ENCODE assay signal across 22 cellular contexts in genomic region chr10:109972372-109973001, GRCh38. TPM values are rescaled to one million over a fixed set of nuclear protein-coding genes. Genes with fewer than 3 reads are reported as not detected.
DNase-seq lines count a peak whose midpoint lies in the region; ATAC-seq and TF ChIP-seq lines count a peak whose summit lies in the region.
"Had no signal": no experiment of that assay in that cellular context is flagged by ENCODE, and none has a peak within 500 bp of the region (broad histone marks: within the 10 kb centered on the region; RNA-seq: fewer than 3 reads in every experiment).

No MANE protein-coding gene starts in this region.

- WGBS in SK-N-SH (ENCODE audit: low lambda C conversion rate) = 92% methylated on average over 2 of the region's 2 CpGs
- WGBS in body of pancreas, 2 donors = 81 to 88% methylated on average over 2 of the region's 2 CpGs
- WGBS in stomach, 5 donors = 77 to 88% (median 84%) methylated on average over 2 of the region's 2 CpGs

- CTCF ChIA-PET in SK-N-SH (lab: Yijun Ruan, JAX) = interaction anchor here (0.6 to 2.3 kb wide), 2 partner anchors 16 to 62 kb away, joined by 4 to 8 read pairs; no protein-coding TSS in a partner anchor

- no peak for TF ChIP-seq POLR2A in body of pancreas (IDR thresholded peaks at IDR 0.05)
- no peak for TF ChIP-seq POLR2A in stomach (IDR thresholded peaks at IDR 0.05)

- H3K27me3 ChIP-seq in SK-N-SH (ENCODE audit: insufficient read depth) (no peaks in the 10 kb centered on the region), body of pancreas (no peaks in the 10 kb centered on the region), stomach (no peaks in the 10 kb centered on the region)

- TF ChIP-seq RAD21 in SK-N-SH (IDR thresholded peaks at IDR 0.05; ENCODE audit: low read length) = no peak

- no peaks in the 10 kb centered on the region for H3K79me2 ChIP-seq in SK-N-SH (ENCODE audit: insufficient read depth)

- POLR2A ChIA-PET in SK-N-SH (lab: Yijun Ruan, JAX) = no interaction called here

- DNase-seq in SK-N-SH (no peak), NCI-H446 (lab: John Stamatoyannopoulos, UW) (peak; percentile 35 to 68), mucosa of gallbladder (ENCODE audit: low spot score) (peak; percentile 31), body of pancreas (no peak), stomach (no peak), NCI-H524 treated with DMSO at 0.1 percent for 48 hours (lab: John Stamatoyannopoulos, UW) (no peak)
- DNase-seq: AML-193; C1 segment of cervical spinal cord; CD4-positive, alpha-beta memory T cell; COR-L47; DND-41; GOT3; HFFc6; NCI-H1092 treated with DMSO at 0.1 percent for 48 hours; NCI-H1436; NCI-H187; NCI-H2081 treated with DMSO at 0.1 percent for 48 hours; NCI-H526 treated with DMSO at 0.1 percent for 48 hours; PC-9 had no signal

- H3K36me3 ChIP-seq in SK-N-SH (replicated peaks in 1 of 2; ENCODE audit: control insufficient read depth in 1 of 2, insufficient read depth in 2 of 2, low read length in 1 of 2) = no peaks in the 10 kb centered on the region
- no peaks in the 10 kb centered on the region for H3K36me3 ChIP-seq in body of pancreas (replicated peaks in 1 of 2; ENCODE audit: insufficient read depth in 1 of 2, low read depth in 2 of 2)
- H3K36me3 ChIP-seq in stomach = no peaks in the 10 kb centered on the region
- H3K36me3 ChIP-seq: HAP-1 had no signal

- H3K9ac ChIP-seq in SK-N-SH = no peak overlapping the region

- H3K9me2 ChIP-seq in SK-N-SH = no peaks in the 10 kb centered on the region

- intact Hi-C loops in body of pancreas (cut with DNase I) (loop anchor here (10.0 kb wide), 1 partner anchor 68 kb away; no protein-coding TSS in a partner anchor), stomach (cut with DNase I; ENCODE audit: low total_unique reads) (no loop called here)

- no peak overlapping the region for H3K4me2 ChIP-seq in SK-N-SH
- H3K4me2 ChIP-seq: PC-9 had no signal

- H3F3A ChIP-seq in SK-N-SH (replicated peaks; ENCODE audit: insufficient read depth) = peaks cover 22% of the 10 kb centered on the region

- H4K20me1 ChIP-seq in SK-N-SH (ENCODE audit: insufficient read depth) = no peaks in the 10 kb centered on the region

- H3K4me3 ChIP-seq in SK-N-SH (ENCODE audit: low read depth in 2 of 2, low read length in 1 of 2) (no peak overlapping the region), body of pancreas (no peak overlapping the region), stomach (no peak overlapping the region)
- H3K4me3 ChIP-seq: HAP-1, PC-9 had no signal

- H3K4me1 ChIP-seq in SK-N-SH (ENCODE audit: control insufficient read depth in 1 of 2, insufficient read depth in 2 of 2, low read depth in 1 of 2, low read length in 1 of 2) (peaks cover 18 to 70% of the 10 kb centered on the region in 2 experiments), body of pancreas (peaks cover 80% of the 10 kb centered on the region), stomach (peaks cover 6 to 75% (median 51%) of the 10 kb centered on the region in 4 donors)
- H3K4me1 ChIP-seq: HAP-1 had no signal

- TF ChIP-seq EP300 in SK-N-SH (IDR thresholded peaks at IDR 0.05; ENCODE audit: borderline replicate concordance in 1 of 2, low read depth in 1 of 2, low read length in 1 of 2) = no peak
- TF ChIP-seq EP300 in stomach (IDR thresholded peaks at IDR 0.05) = no peak

- ATAC-seq in SK-N-SH treated with all-trans-retinoic acid at 6 μM for 48 hours (no peak), body of pancreas (no peak)
- ATAC-seq: Right ventricle myocardium inferior had no signal

- H3K27ac ChIP-seq in SK-N-SH (ENCODE audit: low read depth in 2 of 2, low read length in 1 of 2) (peak overlapping the region in 1 of 2 experiments; percentile 81; a peak in 2 of 4 replicates), body of pancreas (no peak overlapping the region), stomach (no peak overlapping the region)
- H3K27ac ChIP-seq: PC-9 had no signal

- TF ChIP-seq CTCF in SK-N-SH (IDR thresholded peaks at IDR 0.05) = no peak
- TF ChIP-seq CTCF in body of pancreas (IDR thresholded peaks at IDR 0.05) = no peak
- no peak for TF ChIP-seq CTCF in stomach (IDR thresholded peaks at IDR 0.05)

- H3K9me3 ChIP-seq in SK-N-SH = no peaks in the 10 kb centered on the region
- no peaks in the 10 kb centered on the region for H3K9me3 ChIP-seq in body of pancreas
- no peaks in the 10 kb centered on the region for H3K9me3 ChIP-seq in stomach
- H3K9me3 ChIP-seq: HAP-1 had no signal

- H2AFZ ChIP-seq in SK-N-SH (ENCODE audit: low read depth) = no peak overlapping the region
- H2AFZ ChIP-seq: PC-9 had no signal

TF ChIP-seq in SK-N-SH treated with all-trans-retinoic acid at 6 μM for 48 hours, 23 proteins besides CTCF, POLR2A, EP300 and RAD21 (continues in another document):
- no peak for TF ChIP-seq POU6F1 (CRISPR knock-in tag; IDR thresholded peaks at IDR 0.05; ENCODE audit: borderline replicate concordance, low read depth)

TF ChIP-seq in SK-N-SH, 30 proteins besides CTCF, POLR2A, EP300 and RAD21:
- TF ChIP-seq SMC3 (IDR thresholded peaks at IDR 0.05; ENCODE audit: low read depth, low read length) = no peak
- no peak for TF ChIP-seq IRF3 (IDR thresholded peaks at IDR 0.05; ENCODE audit: low read depth, low read length)
- TF ChIP-seq FOXJ3 (CRISPR knock-in tag; IDR thresholded peaks at IDR 0.05) = no peak
- TF ChIP-seq RCOR1 (IDR thresholded peaks at IDR 0.05; ENCODE audit: low read length) = no peak
- TF ChIP-seq TEAD4 (IDR thresholded peaks at IDR 0.05; ENCODE audit: borderline replicate concordance, insufficient read depth) = no peak

RNA-seq across cellular contexts. Expression of gene ADD3, which starts 35.3 kb away (rescaled TPM):
- 27.6 and 144 TPM in 2 replicates for polyA plus RNA-seq in SK-N-SH (2012; rRNA removed)
- 39.2 and 59.7 TPM in 2 replicates for polyA plus RNA-seq in SK-N-SH (2012; cell fraction: cytosol; rRNA removed)
- 26.9 and 74.1 TPM in 2 replicates for polyA plus RNA-seq in SK-N-SH (2012; cell fraction: nucleus; rRNA removed)
- 201 TPM for total RNA-seq in mucosa of gallbladder
- 10 to 100 TPM; 37.9 to 40.5 TPM for total RNA-seq in body of pancreas
- total RNA-seq in stomach = 100 to 1,000 TPM in 3 of 5 donors, 10 to 100 TPM in 2; 66.0 to 600 (median 222) TPM
- polyA plus RNA-seq in stomach = 10 to 100 TPM; 22.9 to 64.9 (median 36.4) TPM

RNA-seq across cellular contexts. Expression of gene XPNPEP1, which starts 49.2 kb away (rescaled TPM):
- polyA plus RNA-seq in SK-N-SH (2012; rRNA removed) (167 and 190 TPM in 2 replicates), stomach (10 to 100 TPM; 24.8 to 36.5 (median 24.8) TPM)
- 122 and 146 TPM in 2 replicates for polyA plus RNA-seq in SK-N-SH (2012; cell fraction: cytosol; rRNA removed)
- polyA plus RNA-seq in SK-N-SH (2012; cell fraction: nucleus; rRNA removed) = 264 and 305 TPM in 2 replicates
- total RNA-seq in mucosa of gallbladder (86.4 TPM), body of pancreas (100 to 1,000 TPM in 1 of 2 donors, 10 to 100 TPM in 1; 77.6 to 104 TPM), stomach (100 to 1,000 TPM in 3 of 5 donors, 10 to 100 TPM in 2; 21.7 to 180 (median 129) TPM)

Comparison
In these comparisons a context has a peak if more than half of its experiments do, and no peak if none do; other contexts are left out.
1. DNase-seq: peak in NCI-H446 (2 of 2) and mucosa of gallbladder (single experiment); none in SK-N-SH (single experiment), body of pancreas (0 of 4), stomach (single experiment) and NCI-H524 treated with DMSO at 0.1 percent for 48 hours (single experiment).